ENCODE assay signal across 16 cellular contexts in genomic region chr15:28942046-28942445, GRCh38. TPM values are rescaled to one million over a fixed set of nuclear protein-coding genes. Genes with fewer than 3 reads are reported as not detected.
A peak's percentile ranks its signal among the peaks of the same experiment; 100 is the strongest.
DNase-seq lines count a peak whose midpoint lies in the region; ATAC-seq and TF ChIP-seq lines count a peak whose summit lies in the region.
"Had no signal": no experiment of that assay in that cellular context is flagged by ENCODE, and none has a peak within 500 bp of the region (broad histone marks: within the 10 kb centered on the region; RNA-seq: fewer than 3 reads in every experiment).

No MANE protein-coding gene starts in this region.

- intact Hi-C loops in prostate gland (cut with DNase I), result no loop called here

- no peak for ATAC-seq in HG03354 (IDR thresholded peaks at IDR 0.05; ENCODE audit: poor library complexity, severe bottlenecking, unreplicated experiment)
- ATAC-seq: activated CD4-positive, CD25-positive, alpha-beta regulatory T cell treated with anti-CD3 and anti-CD28 coated beads, Interleukin-2, amount 50 U/mL, for 24 hours had no signal

- H3K27me3 ChIP-seq in prostate gland (replicated peaks; ENCODE audit: insufficient read depth), result no peaks in the 10 kb centered on the region
- H3K27me3 ChIP-seq: vagina had no signal

- H3K4me1 Mint-ChIP-seq in activated CD4-positive, alpha-beta T cell treated with anti-CD3 and anti-CD28 coated beads, Interleukin-2, amount 10 ng/mL, durations not matched to agents 7 days and 5 days, result peaks cover 56% of the 10 kb centered on the region
- peaks cover 72% of the 10 kb centered on the region for H3K4me1 Mint-ChIP-seq in activated naive CD8-positive, alpha-beta T cell treated with anti-CD3 and anti-CD28 coated beads for 36 hours
- peaks cover 17% of the 10 kb centered on the region for H3K4me1 Mint-ChIP-seq in chondrocyte (ENCODE audit: low read depth)

- no peak for TF ChIP-seq POLR2A in prostate gland (IDR thresholded peaks at IDR 0.05)

- no peaks in the 10 kb centered on the region for H3K9me3 ChIP-seq in prostate gland
- H3K9me3 ChIP-seq: vagina had no signal

- H3K36me3 Mint-ChIP-seq in activated CD4-positive, alpha-beta T cell treated with anti-CD3 and anti-CD28 coated beads, Interleukin-2, amount 10 ng/mL, durations not matched to agents 7 days and 5 days (ENCODE audit: low read depth), result peaks cover 19% of the 10 kb centered on the region
- H3K36me3 Mint-ChIP-seq in activated naive CD8-positive, alpha-beta T cell treated with anti-CD3 and anti-CD28 coated beads for 36 hours, result peaks cover 55% of the 10 kb centered on the region
- H3K36me3 Mint-ChIP-seq in chondrocyte (ENCODE audit: low read depth), result peaks cover 9% of the 10 kb centered on the region

- no peak overlapping the region for H3K4me3 Mint-ChIP-seq in activated CD4-positive, alpha-beta T cell treated with anti-CD3 and anti-CD28 coated beads, Interleukin-2, amount 10 ng/mL, durations not matched to agents 7 days and 5 days
- peak overlapping the region; percentile 40 for H3K4me3 Mint-ChIP-seq in activated naive CD8-positive, alpha-beta T cell treated with anti-CD3 and anti-CD28 coated beads for 36 hours
- no peak overlapping the region for H3K4me3 Mint-ChIP-seq in chondrocyte (ENCODE audit: unreplicated experiment)
- H3K4me3 Mint-ChIP-seq: dendritic cell treated with granulocyte-macrophage colony-stimulating factor and Interleukin-4, amounts not matched to agents 40 ng/mL and 50 ng/mL, for 4 days had no signal

- no peaks in the 10 kb centered on the region for H3K36me3 ChIP-seq in prostate gland
- H3K36me3 ChIP-seq: vagina had no signal

- no peak overlapping the region for H3K4me3 ChIP-seq in prostate gland
- H3K4me3 ChIP-seq: lung, smooth muscle cell, vagina had no signal

- DNase-seq in GDM1 (lab: John Stamatoyannopoulos, UW), result peak; percentile 33
- peak; percentile 42 for DNase-seq in activated CD4-positive, alpha-beta T cell treated with anti-CD3 and anti-CD28 coated beads, Interleukin-2, amount 10 ng/mL, durations not matched to agents 7 days and 5 days
- DNase-seq in activated naive CD8-positive, alpha-beta T cell treated with anti-CD3 and anti-CD28 coated beads for 36 hours, result peak; percentile 40
- peak; percentile 29 for DNase-seq in stimulated activated CD4-positive, alpha-beta T cell treated with anti-CD3 and anti-CD28 coated beads, Interleukin-2, amount 100 ng/mL, for 4 hours (ENCODE audit: low read depth)
- DNase-seq in anterior cingulate cortex (lab: John Stamatoyannopoulos, UW), result no peak
- no peak for DNase-seq in chondrocyte (ENCODE audit: low spot score)
- DNase-seq in prostate gland (ENCODE audit: low spot score), result no peak
- DNase-seq: AML-193, IMR-90, nucleus accumbens had no signal

- CTCF ChIA-PET in activated CD4-positive, alpha-beta T cell treated with anti-CD3 and anti-CD28 coated beads, Interleukin-2, amount 10 ng/mL, durations not matched to agents 7 days and 5 days (lab: Charles Lee), result no interaction called here

- H3K9me3 Mint-ChIP-seq in activated CD4-positive, alpha-beta T cell treated with anti-CD3 and anti-CD28 coated beads, Interleukin-2, amount 10 ng/mL, durations not matched to agents 7 days and 5 days, result no peaks in the 10 kb centered on the region
- peaks cover 6% of the 10 kb centered on the region for H3K9me3 Mint-ChIP-seq in activated naive CD8-positive, alpha-beta T cell treated with anti-CD3 and anti-CD28 coated beads for 36 hours
- peaks cover 6% of the 10 kb centered on the region for H3K9me3 Mint-ChIP-seq in chondrocyte (ENCODE audit: low read depth)
- H3K9me3 Mint-ChIP-seq: dendritic cell treated with granulocyte-macrophage colony-stimulating factor and Interleukin-4, amounts not matched to agents 40 ng/mL and 50 ng/mL, for 4 days had no signal

- WGBS in prostate gland, result 87% methylated on average over 10 of the region's 10 CpGs

- no peak overlapping the region for H3K27ac ChIP-seq in prostate gland
- H3K27ac ChIP-seq: vagina had no signal

- POLR2A ChIA-PET in activated CD4-positive, alpha-beta T cell treated with anti-CD3 and anti-CD28 coated beads, Interleukin-2, amount 10 ng/mL, durations not matched to agents 7 days and 5 days (lab: Charles Lee), result no interaction called here

- no peak for TF ChIP-seq CTCF in chondrocyte (IDR thresholded peaks at IDR 0.05)
- no peak for TF ChIP-seq CTCF in prostate gland (IDR thresholded peaks at IDR 0.05)

- no peaks in the 10 kb centered on the region for H3K4me1 ChIP-seq in prostate gland (replicated peaks)
- H3K4me1 ChIP-seq: vagina had no signal

- H3K27me3 Mint-ChIP-seq in activated CD4-positive, alpha-beta T cell treated with anti-CD3 and anti-CD28 coated beads, Interleukin-2, amount 10 ng/mL, durations not matched to agents 7 days and 5 days, result no peaks in the 10 kb centered on the region
- H3K27me3 Mint-ChIP-seq in activated naive CD8-positive, alpha-beta T cell treated with anti-CD3 and anti-CD28 coated beads for 36 hours, result no peaks in the 10 kb centered on the region
- H3K27me3 Mint-ChIP-seq in chondrocyte (ENCODE audit: low read depth), result no peaks in the 10 kb centered on the region

- no peak overlapping the region for H3K27ac Mint-ChIP-seq in activated CD4-positive, alpha-beta T cell treated with anti-CD3 and anti-CD28 coated beads, Interleukin-2, amount 10 ng/mL, durations not matched to agents 7 days and 5 days
- peak overlapping the region; percentile 73 for H3K27ac Mint-ChIP-seq in activated naive CD8-positive, alpha-beta T cell treated with anti-CD3 and anti-CD28 coated beads for 36 hours
- no peak overlapping the region for H3K27ac Mint-ChIP-seq in chondrocyte (ENCODE audit: unreplicated experiment)
- H3K27ac Mint-ChIP-seq: dendritic cell treated with granulocyte-macrophage colony-stimulating factor and Interleukin-4, amounts not matched to agents 40 ng/mL and 50 ng/mL, for 4 days had no signal

RNA-seq across cellular contexts. Expression of gene APBA2, which starts 56.3 kb away (rescaled TPM):
- total RNA-seq in activated CD4-positive, alpha-beta T cell treated with anti-CD3 and anti-CD28 coated beads, Interleukin-2, amount 10 ng/mL, durations not matched to agents 7 days and 5 days, result 10 to 100 TPM; 19.2 to 21.2 TPM
- total RNA-seq in activated naive CD8-positive, alpha-beta T cell treated with anti-CD3 and anti-CD28 coated beads for 36 hours, result 10 to 100 TPM; 29.2 to 34.1 TPM
- total RNA-seq in chondrocyte (26.4 to 30.4 TPM (median 28.7 TPM) in 3 replicates), prostate gland (10 to 100 TPM in 1 of 2 donors, 1 to 10 TPM in 1; 2.6 to 25.3 TPM)

Comparison
In these comparisons a context has a peak if more than half of its experiments do, and no peak if none do; other contexts are left out.
1. DNase-seq: peak in GDM1 (single experiment), activated CD4-positive, alpha-beta T cell treated with anti-CD3 and anti-CD28 coated beads, Interleukin-2, amount 10 ng/mL, durations not matched to agents 7 days and 5 days (single experiment), activated naive CD8-positive, alpha-beta T cell treated with anti-CD3 and anti-CD28 coated beads for 36 hours (single experiment) and stimulated activated CD4-positive, alpha-beta T cell treated with anti-CD3 and anti-CD28 coated beads, Interleukin-2, amount 100 ng/mL, for 4 hours (single experiment); none in anterior cingulate cortex (0 of 58), chondrocyte (single experiment) and prostate gland (single experiment).